Comparison of ENCODE assay signal across 26 cellular contexts in the genomic region with DNA sequence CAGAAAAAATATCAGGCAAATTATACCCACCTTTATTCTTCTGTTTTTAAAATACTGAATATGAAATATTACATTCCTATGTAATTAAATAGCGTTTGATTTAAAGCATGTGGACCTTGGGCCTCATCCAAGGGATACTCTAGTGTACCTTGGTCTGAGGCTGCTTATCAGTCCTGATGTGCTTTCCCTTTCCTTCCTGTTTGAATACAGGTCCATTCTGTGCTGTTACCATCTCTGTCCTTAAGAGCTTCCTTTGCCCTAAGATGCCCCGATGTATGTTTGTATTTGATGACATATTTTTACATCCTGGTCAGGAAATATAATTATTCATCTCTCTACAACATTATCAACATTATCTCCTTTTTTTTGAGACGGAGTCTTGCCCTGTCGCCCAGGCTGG. TPM values are rescaled to one million over a fixed set of nuclear protein-coding genes. Genes with fewer than 3 reads are reported as not detected.
"Had no signal": no experiment of that assay in that cellular context is flagged by ENCODE, and none has a peak within 500 bp of the region (broad histone marks: within the 10 kb centered on the region; RNA-seq: fewer than 3 reads in every experiment).

No MANE protein-coding gene starts in this region.

- H3K36me3 Mint-ChIP-seq: activated CD4-positive, alpha-beta memory T cell treated with anti-CD3 and anti-CD28 coated beads for 36 hours; activated naive CD8-positive, alpha-beta T cell treated with anti-CD3 and anti-CD28 coated beads for 36 hours had no signal

- H3K27ac ChIP-seq: brain microvascular endothelial cell, gastrocnemius medialis, pancreas, psoas muscle, testis, transverse colon had no signal

- H3K4me1 Mint-ChIP-seq: activated naive CD8-positive, alpha-beta T cell treated with anti-CD3 and anti-CD28 coated beads for 36 hours; nephron progenitor cell had no signal

- H3K27me3 Mint-ChIP-seq: activated CD4-positive, alpha-beta memory T cell treated with anti-CD3 and anti-CD28 coated beads for 36 hours had no signal

- H3K4me3 Mint-ChIP-seq: activated CD4-positive, alpha-beta memory T cell treated with anti-CD3 and anti-CD28 coated beads for 36 hours; activated naive CD4-positive, alpha-beta T cell treated with anti-CD3 and anti-CD28 coated beads for 36 hours; activated naive CD8-positive, alpha-beta T cell treated with anti-CD3 and anti-CD28 coated beads for 36 hours; activated T-helper 1 cell treated with anti-CD3 and anti-CD28 coated beads, Interleukin-12 subunit alpha, Interleukin-12 subunit beta, Interleukin-2, Interleukin-4 antibody, amounts not matched to agents 30 ng/mL and 10 ng/mL and 1 ng/mL, durations not matched to agents 14 hours and 24 hours and 36 hours; nephron progenitor cell had no signal

- H3K27ac Mint-ChIP-seq: activated CD4-positive, alpha-beta memory T cell treated with anti-CD3 and anti-CD28 coated beads for 36 hours; activated naive CD4-positive, alpha-beta T cell treated with anti-CD3 and anti-CD28 coated beads for 36 hours; activated naive CD8-positive, alpha-beta T cell treated with anti-CD3 and anti-CD28 coated beads for 36 hours; activated T-helper 1 cell treated with anti-CD3 and anti-CD28 coated beads, Interleukin-12 subunit alpha, Interleukin-12 subunit beta, Interleukin-2, Interleukin-4 antibody, amounts not matched to agents 30 ng/mL and 10 ng/mL and 1 ng/mL, durations not matched to agents 14 hours and 24 hours and 36 hours; nephron progenitor cell had no signal

- ATAC-seq: activated CD4-positive, CD25-positive, alpha-beta regulatory T cell treated with anti-CD3 and anti-CD28 coated beads, Interleukin-2, amount 50 U/mL, for 24 hours; gastrocnemius medialis; left colon; pancreas; psoas muscle had no signal

- H3K9me3 Mint-ChIP-seq: activated CD4-positive, alpha-beta memory T cell treated with anti-CD3 and anti-CD28 coated beads for 36 hours; activated naive CD8-positive, alpha-beta T cell treated with anti-CD3 and anti-CD28 coated beads for 36 hours; activated T-helper 1 cell treated with anti-CD3 and anti-CD28 coated beads, Interleukin-12 subunit alpha, Interleukin-12 subunit beta, Interleukin-2, Interleukin-4 antibody, amounts not matched to agents 30 ng/mL and 10 ng/mL and 1 ng/mL, durations not matched to agents 14 hours and 24 hours and 36 hours; nephron progenitor cell had no signal

- DNase-seq: activated CD4-positive, alpha-beta memory T cell treated with anti-CD3 and anti-CD28 coated beads for 36 hours; activated CD4-positive, alpha-beta T cell treated with anti-CD3 and anti-CD28 coated beads for 48 hours; activated CD8-positive, alpha-beta memory T cell treated with anti-CD3 and anti-CD28 coated beads, Interleukin-2, amount 50 U/mL, for 4 hours; activated effector memory CD4-positive, alpha-beta T cell treated with anti-CD3 and anti-CD28 coated beads, Interleukin-2, amount 50 U/mL, for 16 hours; activated naive CD4-positive, alpha-beta T cell treated with anti-CD3 and anti-CD28 coated beads for 36 hours; activated naive CD8-positive, alpha-beta T cell treated with anti-CD3 and anti-CD28 coated beads for 36 hours; activated T-cell treated with anti-CD3 and anti-CD28 coated beads, Interleukin-2, amount 50 U/mL, for 1 hour; adrenal gland; brain microvascular endothelial cell; cortex of kidney; effector CD4-positive, alpha-beta T cell; erythroblast; gastrocnemius medialis; hippocampal formation; kidney; left colon; nephron progenitor cell; nucleus accumbens; pancreas; psoas muscle; stimulated activated naive CD4-positive, alpha-beta T cell treated with Interleukin-2 at 50 U/mL for 16 hours; testis; transverse colon had no signal

RNA-seq across cellular contexts. Expression of a gene that starts 24.1 kb away (rescaled TPM):
- total RNA-seq: activated CD4-positive, alpha-beta memory T cell treated with anti-CD3 and anti-CD28 coated beads for 36 hours; activated naive CD4-positive, alpha-beta T cell treated with anti-CD3 and anti-CD28 coated beads for 36 hours; activated naive CD8-positive, alpha-beta T cell treated with anti-CD3 and anti-CD28 coated beads for 36 hours; activated T-helper 1 cell treated with anti-CD3 and anti-CD28 coated beads, Interleukin-12 subunit alpha, Interleukin-12 subunit beta, Interleukin-2, Interleukin-4 antibody, amounts not matched to agents 30 ng/mL and 10 ng/mL and 1 ng/mL, durations not matched to agents 14 hours and 24 hours and 36 hours; T-helper 1 cell treated with Interleukin-12 subunit alpha and Interleukin-12 subunit beta and Interleukin-4 antibody, amounts not matched to agents 30 ng/mL and 1 ng/mL, for 36 hours had no signal
